Comparison of ENCODE assay signal across 20 cellular contexts in genomic region chr9:8978334-8978733, GRCh38.
"Had no signal": no experiment of that assay in that cellular context is flagged by ENCODE, and none has a peak within 500 bp of the region (broad histone marks: within the 10 kb centered on the region; RNA-seq: fewer than 3 reads in every experiment).

No MANE protein-coding gene starts in this region.

- H3K9ac ChIP-seq: parathyroid adenoma had no signal

- H2AFZ ChIP-seq: parathyroid adenoma had no signal

- H3K27me3 ChIP-seq: heart right ventricle, right lobe of liver, spleen, tibial nerve, upper lobe of right lung, vagina had no signal

- H3K4me3 Mint-ChIP-seq: dendritic cell treated with granulocyte-macrophage colony-stimulating factor and Interleukin-4, amounts not matched to agents 40 ng/mL and 50 ng/mL, for 4 days; natural killer cell; stimulated activated memory B cell treated with anti-CD40 and anti-IgM and Interleukin-4, amounts not matched to agents 10 μg/mL and 1 μg/mL and 100 μg/mL, for 72 hours; stimulated activated naive CD8-positive, alpha-beta T cell treated with anti-CD3 and anti-CD28 coated beads, Interleukin-15, Interleukin-2, amounts not matched to agents 100 ng/mL and 50 ng/mL, for 24 hours had no signal

- H3K9me3 Mint-ChIP-seq: dendritic cell treated with granulocyte-macrophage colony-stimulating factor and Interleukin-4, amounts not matched to agents 40 ng/mL and 50 ng/mL, for 4 days; stimulated activated memory B cell treated with anti-CD40 and anti-IgM and Interleukin-4, amounts not matched to agents 10 μg/mL and 1 μg/mL and 100 μg/mL, for 72 hours had no signal

- H3K4me3 ChIP-seq: heart right ventricle, mucosa of descending colon, prostate gland, right lobe of liver, spleen, tibial nerve, upper lobe of right lung, vagina had no signal

- H3K36me3 Mint-ChIP-seq: natural killer cell; stimulated activated memory B cell treated with anti-CD40 and anti-IgM and Interleukin-4, amounts not matched to agents 10 μg/mL and 1 μg/mL and 100 μg/mL, for 72 hours had no signal

- H3K27ac ChIP-seq: heart right ventricle, parathyroid adenoma, prostate gland, right lobe of liver, spleen, tibial nerve, upper lobe of right lung, vagina had no signal

- H3K9me3 ChIP-seq: heart right ventricle, mucosa of descending colon, prostate gland, right lobe of liver, spleen, tibial nerve, upper lobe of right lung, vagina had no signal

- DNase-seq: heart right ventricle; hypothalamus; islet precursor cell; mucosa of descending colon; natural killer cell; right lobe of liver; spleen; stimulated activated CD4-positive, alpha-beta T cell treated with anti-CD3 and anti-CD28 coated beads, Interleukin-15, amount 100 ng/mL, for 24 hours; stimulated activated CD4-positive, alpha-beta T cell treated with anti-CD3 and anti-CD28 coated beads, Interleukin-1b, Interleukin-23, amount 100 ng/mL, for 48 hours; stimulated activated CD4-positive, alpha-beta T cell treated with anti-CD3 and anti-CD28 coated beads, Interleukin-4, amount 100 ng/mL, for 24 hours; upper lobe of right lung had no signal

- H3K4me1 ChIP-seq: heart right ventricle, parathyroid adenoma, prostate gland, right lobe of liver, spleen, tibial nerve, upper lobe of right lung, vagina had no signal

- H3K4me1 Mint-ChIP-seq: natural killer cell; stimulated activated memory B cell treated with anti-CD40 and anti-IgM and Interleukin-4, amounts not matched to agents 10 μg/mL and 1 μg/mL and 100 μg/mL, for 72 hours had no signal

- H3K27me3 Mint-ChIP-seq: dendritic cell treated with granulocyte-macrophage colony-stimulating factor and Interleukin-4, amounts not matched to agents 40 ng/mL and 50 ng/mL, for 4 days; stimulated activated memory B cell treated with anti-CD40 and anti-IgM and Interleukin-4, amounts not matched to agents 10 μg/mL and 1 μg/mL and 100 μg/mL, for 72 hours; stimulated activated naive CD8-positive, alpha-beta T cell treated with anti-CD3 and anti-CD28 coated beads, Interleukin-15, Interleukin-2, amounts not matched to agents 100 ng/mL and 50 ng/mL, for 24 hours had no signal

- H3K79me2 ChIP-seq: parathyroid adenoma had no signal

- H3K27ac Mint-ChIP-seq: dendritic cell treated with granulocyte-macrophage colony-stimulating factor and Interleukin-4, amounts not matched to agents 40 ng/mL and 50 ng/mL, for 4 days; natural killer cell; stimulated activated memory B cell treated with anti-CD40 and anti-IgM and Interleukin-4, amounts not matched to agents 10 μg/mL and 1 μg/mL and 100 μg/mL, for 72 hours; stimulated activated naive CD8-positive, alpha-beta T cell treated with anti-CD3 and anti-CD28 coated beads, Interleukin-15, Interleukin-2, amounts not matched to agents 100 ng/mL and 50 ng/mL, for 24 hours had no signal

- ATAC-seq: esophagus mucosa; heart right ventricle; left lobe of liver; mucosa of descending colon; natural killer cell; right lobe of liver; stimulated activated memory B cell treated with anti-CD40 and anti-IgM and Interleukin-4, amounts not matched to agents 10 μg/mL and 1 μg/mL and 100 μg/mL, for 72 hours; upper lobe of right lung had no signal

- H3K36me3 ChIP-seq: heart right ventricle, prostate gland, right lobe of liver, spleen, tibial nerve, upper lobe of right lung, vagina had no signal
